Comparison of ENCODE assay signal across 14 cellular contexts in genomic region chr5:65059681-65060598, GRCh38.
DNase-seq lines count a peak whose midpoint lies in the region; ATAC-seq, FAIRE-seq and TF ChIP-seq lines count a peak whose summit lies in the region.
"Had no signal": no experiment of that assay in that cellular context is flagged by ENCODE, and none has a peak within 500 bp of the region (broad histone marks: within the 10 kb centered on the region; RNA-seq: fewer than 3 reads in every experiment).

No MANE protein-coding gene starts in this region.

- no peaks in the 10 kb centered on the region for H3K9me3 ChIP-seq in endothelial cell of umbilical vein (replicated peaks; ENCODE audit: control insufficient read depth, insufficient read depth, low read length)
- H3K9me3 ChIP-seq: A549, pancreas, transverse colon had no signal

- dilution Hi-C loops in endothelial cell of umbilical vein (cut with MboI; ENCODE audit: extremely low pct_ligation_motif_present, low sequenced_read_pairs), result no loop called here

- H3K36me3 ChIP-seq in endothelial cell of umbilical vein (ENCODE audit: control insufficient read depth in 2 of 2, extremely low read depth in 1 of 2, insufficient read depth in 2 of 2, low read length in 2 of 2), result no peaks in the 10 kb centered on the region
- H3K36me3 ChIP-seq: pancreas, transverse colon had no signal

- no peaks in the 10 kb centered on the region for H3K79me2 ChIP-seq in endothelial cell of umbilical vein (ENCODE audit: control insufficient read depth, insufficient read depth, low read length)

- H2AFZ ChIP-seq in endothelial cell of umbilical vein (ENCODE audit: low read depth, low read length), result peak overlapping the region; percentile 88

- peaks cover 14% of the 10 kb centered on the region for H3K4me1 ChIP-seq in endothelial cell of umbilical vein (ENCODE audit: control insufficient read depth, extremely low read depth, insufficient read depth, low read length)
- H3K4me1 ChIP-seq: pancreas had no signal

- no peak overlapping the region for H3K27ac Mint-ChIP-seq in activated CD4-positive, alpha-beta T cell treated with anti-CD3 and anti-CD28 coated beads for 36 hours
- peak overlapping the region; percentile 2 for H3K27ac Mint-ChIP-seq in stimulated activated effector memory CD8-positive, alpha-beta T cell treated with anti-CD3 and anti-CD28 coated beads, Interleukin-12 subunit alpha, Interleukin-12 subunit beta, amount 100 ng/mL, for 72 hours
- H3K27ac Mint-ChIP-seq: activated T-helper 1 cell treated with anti-CD3 and anti-CD28 coated beads, Interleukin-12 subunit alpha, Interleukin-12 subunit beta, Interleukin-2, Interleukin-4 antibody, amounts not matched to agents 30 ng/mL and 10 ng/mL and 1 ng/mL, durations not matched to agents 14 hours and 24 hours and 36 hours had no signal

- no peak overlapping the region for H3K4me3 ChIP-seq in endothelial cell of umbilical vein (replicated peaks in 1 of 3; ENCODE audit: insufficient read depth in 1 of 3, low read depth in 1 of 3, low read length in 3 of 3)
- H3K4me3 ChIP-seq: A549, pancreas, transverse colon had no signal

- H3K27ac ChIP-seq in endothelial cell of umbilical vein (ENCODE audit: insufficient read depth, low read depth, low read length), result peak overlapping the region; percentile 58
- H3K27ac ChIP-seq: A549, pancreas, transverse colon had no signal

- BruUV-seq in endothelial cell of umbilical vein (replicated peaks; lab: Mats Ljungman, UMichigan), result no TSS peak

- no peaks in the 10 kb centered on the region for H3K36me3 Mint-ChIP-seq in activated CD4-positive, alpha-beta T cell treated with anti-CD3 and anti-CD28 coated beads for 36 hours (ENCODE audit: low read depth)
- no peaks in the 10 kb centered on the region for H3K36me3 Mint-ChIP-seq in stimulated activated effector memory CD8-positive, alpha-beta T cell treated with anti-CD3 and anti-CD28 coated beads, Interleukin-12 subunit alpha, Interleukin-12 subunit beta, amount 100 ng/mL, for 72 hours

- peak; percentile 83 for ATAC-seq in activated CD4-positive, alpha-beta T cell treated with anti-CD3 and anti-CD28 coated beads for 36 hours
- peak; percentile 22 for ATAC-seq in HG03108 (IDR thresholded peaks at IDR 0.05; ENCODE audit: unreplicated experiment)
- peak; percentile 94 for ATAC-seq in stimulated activated effector memory CD8-positive, alpha-beta T cell treated with anti-CD3 and anti-CD28 coated beads, Interleukin-12 subunit alpha, Interleukin-12 subunit beta, amount 100 ng/mL, for 72 hours
- ATAC-seq: A549, pancreas had no signal

- TF ChIP-seq CTCF in endothelial cell of umbilical vein (IDR thresholded peaks at IDR 0.05; ENCODE audit: extremely low read depth in 1 of 2, insufficient read depth in 1 of 2, low read depth in 1 of 2, low read length in 2 of 2) (no peak), D721Med (IDR thresholded peaks at IDR 0.05; ENCODE audit: insufficient read depth, missing control alignments) (no peak)

- peak; percentile 73 for FAIRE-seq in endothelial cell of umbilical vein (lab: Jason Lieb, UNC)
- FAIRE-seq in D721Med (lab: Jason Lieb, UNC), result no peak
- FAIRE-seq: A549, pancreas, TTC549 had no signal

- POLR2A ChIA-PET in activated CD4-positive, alpha-beta T cell treated with anti-CD3 and anti-CD28 coated beads for 36 hours (lab: Charles Lee), result interaction anchor here (0.6 kb wide), 1 partner anchor 112 kb away, joined by 7 read pairs; no protein-coding TSS in a partner anchor
- POLR2A ChIA-PET in endothelial cell of umbilical vein (lab: Charles Lee), result no interaction called here

- no peaks in the 10 kb centered on the region for H3K27me3 ChIP-seq in endothelial cell of umbilical vein (ENCODE audit: control insufficient read depth in 2 of 2, insufficient read depth in 2 of 2, low read length in 2 of 2)
- H3K27me3 ChIP-seq: pancreas, transverse colon had no signal

- peak overlapping the region; percentile 10 for H3K4me2 ChIP-seq in endothelial cell of umbilical vein (ENCODE audit: insufficient read depth, low read length)
- H3K4me2 ChIP-seq: A549 had no signal

- H3K9me3 Mint-ChIP-seq in activated CD4-positive, alpha-beta T cell treated with anti-CD3 and anti-CD28 coated beads for 36 hours (ENCODE audit: low read depth), result no peaks in the 10 kb centered on the region
- no peaks in the 10 kb centered on the region for H3K9me3 Mint-ChIP-seq in stimulated activated effector memory CD8-positive, alpha-beta T cell treated with anti-CD3 and anti-CD28 coated beads, Interleukin-12 subunit alpha, Interleukin-12 subunit beta, amount 100 ng/mL, for 72 hours
- H3K9me3 Mint-ChIP-seq: activated T-helper 1 cell treated with anti-CD3 and anti-CD28 coated beads, Interleukin-12 subunit alpha, Interleukin-12 subunit beta, Interleukin-2, Interleukin-4 antibody, amounts not matched to agents 30 ng/mL and 10 ng/mL and 1 ng/mL, durations not matched to agents 14 hours and 24 hours and 36 hours had no signal

- no peak overlapping the region for H3K9ac ChIP-seq in endothelial cell of umbilical vein (replicated peaks; ENCODE audit: extremely low read depth, insufficient read depth, low read length)

- intact Hi-C loops in activated CD4-positive, alpha-beta T cell treated with anti-CD3 and anti-CD28 coated beads for 36 hours (cut with DNase I, micrococcal nuclease), result no loop called here
- intact Hi-C loops in endothelial cell of umbilical vein (cut with micrococcal nuclease), result no loop called here

- CTCF ChIA-PET in activated CD4-positive, alpha-beta T cell treated with anti-CD3 and anti-CD28 coated beads for 36 hours (lab: Charles Lee), result interaction anchor here (0.6 kb wide), 2 partner anchors 25 to 54 kb away, joined by 3 read pairs; no protein-coding TSS in a partner anchor
- CTCF ChIA-PET in endothelial cell of umbilical vein (lab: Charles Lee), result no interaction called here

- no peak for DNase-seq in activated CD4-positive, alpha-beta T cell treated with anti-CD3 and anti-CD28 coated beads for 36 hours
- DNase-seq in activated CD4-positive, alpha-beta T cell treated with anti-CD3 and anti-CD28 coated beads for 48 hours, result no peak
- peak; percentile 74 for DNase-seq in endothelial cell of umbilical vein (ENCODE audit: low read depth, low spot score)
- DNase-seq in stimulated activated effector memory CD8-positive, alpha-beta T cell treated with anti-CD3 and anti-CD28 coated beads, Interleukin-12 subunit alpha, Interleukin-12 subunit beta, amount 100 ng/mL, for 72 hours (ENCODE audit: low spot score in 2 of 2), result peak in 1 of 2 donors; percentile 37
- DNase-seq in NCI-H748 treated with DMSO at 0.1 percent for 48 hours (lab: John Stamatoyannopoulos, UW), result no peak
- no peak for DNase-seq in D721Med (ENCODE audit: insufficient read length, low spot score)
- DNase-seq in DMS53 (lab: John Stamatoyannopoulos, UW), result no peak
- DNase-seq: cerebellar nuclear complex, pancreas, transverse colon had no signal

- H3K9me1 ChIP-seq in endothelial cell of umbilical vein (replicated peaks; ENCODE audit: control insufficient read depth, extremely low read depth, insufficient read depth, low read length), result no peaks in the 10 kb centered on the region

- H4K20me1 ChIP-seq in endothelial cell of umbilical vein (replicated peaks; ENCODE audit: control insufficient read depth, extremely low read depth, insufficient read depth, low read length), result no peaks in the 10 kb centered on the region

- peaks cover 15% of the 10 kb centered on the region for H3K27me3 Mint-ChIP-seq in activated CD4-positive, alpha-beta T cell treated with anti-CD3 and anti-CD28 coated beads for 36 hours

- no peak for TF ChIP-seq POLR2A in endothelial cell of umbilical vein (IDR thresholded peaks at IDR 0.05; ENCODE audit: low read depth, low read length)

- H3K4me1 Mint-ChIP-seq in activated CD4-positive, alpha-beta T cell treated with anti-CD3 and anti-CD28 coated beads for 36 hours, result peaks cover 2% of the 10 kb centered on the region
- peaks cover 20% of the 10 kb centered on the region for H3K4me1 Mint-ChIP-seq in stimulated activated effector memory CD8-positive, alpha-beta T cell treated with anti-CD3 and anti-CD28 coated beads, Interleukin-12 subunit alpha, Interleukin-12 subunit beta, amount 100 ng/mL, for 72 hours

- H3K4me3 Mint-ChIP-seq in activated CD4-positive, alpha-beta T cell treated with anti-CD3 and anti-CD28 coated beads for 36 hours, result no peak overlapping the region
- no peak overlapping the region for H3K4me3 Mint-ChIP-seq in stimulated activated effector memory CD8-positive, alpha-beta T cell treated with anti-CD3 and anti-CD28 coated beads, Interleukin-12 subunit alpha, Interleukin-12 subunit beta, amount 100 ng/mL, for 72 hours
- H3K4me3 Mint-ChIP-seq: activated T-helper 1 cell treated with anti-CD3 and anti-CD28 coated beads, Interleukin-12 subunit alpha, Interleukin-12 subunit beta, Interleukin-2, Interleukin-4 antibody, amounts not matched to agents 30 ng/mL and 10 ng/mL and 1 ng/mL, durations not matched to agents 14 hours and 24 hours and 36 hours had no signal

TF ChIP-seq in endothelial cell of umbilical vein, 7 proteins besides CTCF, POLR2A, EP300 and RAD21:
- TF ChIP-seq GATA2 (IDR thresholded peaks at IDR 0.05; ENCODE audit: insufficient read depth, insufficient read length, low read depth, low read length) (no peak), POLR2AphosphoS5 (IDR thresholded peaks at IDR 0.05; ENCODE audit: insufficient read depth, low read depth, low read length) (no peak), EZH2 (IDR thresholded peaks at IDR 0.05; ENCODE audit: borderline replicate concordance, low read depth, low read length, severe bottlenecking) (no peak), FOS (IDR thresholded peaks at IDR 0.05; ENCODE audit: borderline replicate concordance, insufficient read depth, low read length) (peak; percentile 59)

Comparison
In these comparisons a context has a peak if more than half of its experiments do, and no peak if none do; other contexts are left out.
1. ATAC-seq: peak in every context shown above with its lines; median percentile 94 in stimulated activated effector memory CD8-positive, alpha-beta T cell treated with anti-CD3 and anti-CD28 coated beads, Interleukin-12 subunit alpha, Interleukin-12 subunit beta, amount 100 ng/mL, for 72 hours; 83 in activated CD4-positive, alpha-beta T cell treated with anti-CD3 and anti-CD28 coated beads for 36 hours; 22 in HG03108.